Comparison of ENCODE assay signal across 10 cellular contexts in the genomic region with DNA sequence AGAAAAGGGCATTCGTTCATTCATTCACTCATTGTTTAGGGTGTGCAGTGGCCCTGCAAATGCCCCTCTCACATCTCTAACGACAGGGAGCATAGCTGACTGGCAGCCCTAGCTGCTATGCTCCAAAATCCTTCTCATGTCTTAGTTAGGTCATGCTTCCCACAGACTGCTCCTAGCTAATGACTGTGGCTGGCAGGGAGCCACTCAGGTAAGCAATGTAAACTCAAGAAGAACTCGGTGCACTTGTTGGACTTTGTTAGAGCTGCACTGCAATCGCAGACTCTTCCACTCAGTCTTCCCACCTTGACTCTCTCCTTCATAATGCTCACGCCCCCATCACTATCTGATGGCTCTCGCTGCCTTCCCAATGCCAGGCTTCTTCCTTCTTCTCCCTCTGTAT. TPM values are rescaled to one million over a fixed set of nuclear protein-coding genes. Genes with fewer than 3 reads are reported as not detected.
DNase-seq lines count a peak whose midpoint lies in the region; ATAC-seq and TF ChIP-seq lines count a peak whose summit lies in the region.
"Had no signal": no experiment of that assay in that cellular context is flagged by ENCODE, and none has a peak within 500 bp of the region (broad histone marks: within the 10 kb centered on the region; RNA-seq: fewer than 3 reads in every experiment).

No MANE protein-coding gene starts in this region.

- H3F3A ChIP-seq in MM.1S (ENCODE audit: insufficient read depth, low read length): no peaks in the 10 kb centered on the region

- H2BK5ac ChIP-seq in neuronal stem cell (ENCODE audit: low read length): no peak overlapping the region

- no peak overlapping the region for H2AK5ac ChIP-seq in neuronal stem cell (ENCODE audit: low read depth, low read length)

- no peak overlapping the region for H2BK12ac ChIP-seq in neuronal stem cell (ENCODE audit: low read length)

- H3K4me2 ChIP-seq in MM.1S (ENCODE audit: low read depth, low read length) (peak overlapping the region; percentile 79), neuronal stem cell (ENCODE audit: insufficient read depth, low read length, poor library complexity, severe bottlenecking) (no peak overlapping the region)

- H4K20me1 ChIP-seq in MM.1S (ENCODE audit: insufficient read depth, low read length): no peaks in the 10 kb centered on the region

- H3K23ac ChIP-seq in neuronal stem cell (ENCODE audit: low read depth, low read length, poor library complexity): no peak overlapping the region

- peaks cover 2 to 6% of the 10 kb centered on the region in 2 donors for H3K27me3 Mint-ChIP-seq in CD8-positive, alpha-beta memory T cell
- H3K27me3 Mint-ChIP-seq in dendritic cell treated with granulocyte-macrophage colony-stimulating factor and Interleukin-4, amounts not matched to agents 40 ng/mL and 50 ng/mL, for 4 days: no peaks in the 10 kb centered on the region
- peaks cover 15% of the 10 kb centered on the region for H3K27me3 Mint-ChIP-seq in activated CD8-positive, alpha-beta memory T cell treated with anti-CD3 and anti-CD28 coated beads, Interleukin-2, amount 10 ng/mL, durations not matched to agents 7 days and 5 days

- H3K4me3 ChIP-seq in CD8-positive, alpha-beta memory T cell (ENCODE audit: low read length): peak overlapping the region; percentile 37
- H3K4me3 ChIP-seq in MM.1S (ENCODE audit: low read length): peak overlapping the region; percentile 50
- no peak overlapping the region for H3K4me3 ChIP-seq in neuronal stem cell (ENCODE audit: low read length in 2 of 2)

- peaks cover 0 to 3% (median 0%) of the 10 kb centered on the region in 3 donors for H3K36me3 Mint-ChIP-seq in CD8-positive, alpha-beta memory T cell
- H3K36me3 Mint-ChIP-seq in dendritic cell treated with granulocyte-macrophage colony-stimulating factor and Interleukin-4, amounts not matched to agents 40 ng/mL and 50 ng/mL, for 4 days (ENCODE audit: low read depth): no peaks in the 10 kb centered on the region
- H3K36me3 Mint-ChIP-seq in activated CD8-positive, alpha-beta memory T cell treated with anti-CD3 and anti-CD28 coated beads, Interleukin-2, amount 10 ng/mL, durations not matched to agents 7 days and 5 days: peaks cover 1% of the 10 kb centered on the region

- H3K9ac ChIP-seq in MM.1S (ENCODE audit: low read length): peak overlapping the region; percentile 14; the same call in 1 of the 2 replicates
- H3K9ac ChIP-seq in neuronal stem cell (ENCODE audit: low read depth, low read length, poor library complexity): no peak overlapping the region

- no peak for DNase-seq in CD8-positive, alpha-beta memory T cell
- DNase-seq in MM.1S (no peak), neuronal stem cell (ENCODE audit: low spot score) (no peak), NAMALWA (ENCODE audit: low spot score) (no peak)
- DNase-seq in activated CD8-positive, alpha-beta memory T cell treated with anti-CD3 and anti-CD28 coated beads, Interleukin-2, amount 10 ng/mL, durations not matched to agents 7 days and 5 days: no peak
- DNase-seq in effector CD8-positive, alpha-beta T cell (lab: John Stamatoyannopoulos, UW): no peak
- DNase-seq: NCI-H524 treated with DMSO at 0.1 percent for 48 hours had no signal

- peaks cover 6% of the 10 kb centered on the region for H3K4me1 ChIP-seq in CD8-positive, alpha-beta memory T cell (ENCODE audit: insufficient read depth, low read length)
- H3K4me1 ChIP-seq in MM.1S (ENCODE audit: low read length) (peaks cover 5% of the 10 kb centered on the region), neuronal stem cell (ENCODE audit: control insufficient read depth in 2 of 2, insufficient read depth in 1 of 2, low read depth in 1 of 2, low read length in 2 of 2) (no peaks in the 10 kb centered on the region)

- no peak overlapping the region for H3K18ac ChIP-seq in neuronal stem cell (ENCODE audit: low read length)

- CTCF ChIA-PET in CD8-positive, alpha-beta memory T cell (lab: Charles Lee): interaction anchor here (0.6 to 2.9 kb wide), 25 partner anchors 9 to 700 kb away, joined by 3 to 22 read pairs (median 5); partner anchors contain the start of gene EPHB6
- CTCF ChIA-PET in activated CD8-positive, alpha-beta memory T cell treated with anti-CD3 and anti-CD28 coated beads, Interleukin-2, amount 10 ng/mL, durations not matched to agents 7 days and 5 days (lab: Charles Lee): interaction anchor here (0.8 to 12.1 kb wide), 28 partner anchors 8 to 703 kb away, joined by 3 to 276 read pairs (median 4); partner anchors contain the start of genes EPHB6 and TAS2R40

- no peak overlapping the region for H3K14ac ChIP-seq in neuronal stem cell (ENCODE audit: low read length)

- peaks cover 5 to 11% (median 10%) of the 10 kb centered on the region in 3 donors for H3K4me1 Mint-ChIP-seq in CD8-positive, alpha-beta memory T cell
- H3K4me1 Mint-ChIP-seq in dendritic cell treated with granulocyte-macrophage colony-stimulating factor and Interleukin-4, amounts not matched to agents 40 ng/mL and 50 ng/mL, for 4 days (ENCODE audit: low read depth): peaks cover 9% of the 10 kb centered on the region
- H3K4me1 Mint-ChIP-seq in activated CD8-positive, alpha-beta memory T cell treated with anti-CD3 and anti-CD28 coated beads, Interleukin-2, amount 10 ng/mL, durations not matched to agents 7 days and 5 days: peaks cover 9% of the 10 kb centered on the region

- intact Hi-C loops in dendritic cell treated with granulocyte-macrophage colony-stimulating factor and Interleukin-4, amounts not matched to agents 40 ng/mL and 50 ng/mL, for 4 days (cut with micrococcal nuclease): loop anchor here (1.0 to 10.0 kb wide), 5 partner anchors 94 to 371 kb away; no protein-coding TSS in a partner anchor

- no peaks in the 10 kb centered on the region for H3K27me3 ChIP-seq in CD8-positive, alpha-beta memory T cell (ENCODE audit: insufficient read depth, low read length, poor library complexity, severe bottlenecking)
- H3K27me3 ChIP-seq in MM.1S (replicated peaks; ENCODE audit: insufficient read depth, low read length) (no peaks in the 10 kb centered on the region), neuronal stem cell (ENCODE audit: control insufficient read depth in 3 of 3, insufficient read depth in 3 of 3, low read depth in 1 of 3, low read length in 3 of 3) (no peaks in the 10 kb centered on the region)

- POLR2A ChIA-PET in CD8-positive, alpha-beta memory T cell (lab: Charles Lee): no interaction called here

- WGBS in neuronal stem cell (ENCODE audit: extremely low coverage in 2 of 2, insufficient read length in 2 of 2, insufficient replicate concordance in 1 of 2), 2 donors: no CpG with 5 or more reads among the region's 6 CpGs

- no peak for TF ChIP-seq CTCF in MM.1S (IDR thresholded peaks at IDR 0.05; ENCODE audit: low read length)

- ATAC-seq in activated CD8-positive, alpha-beta memory T cell treated with anti-CD3 and anti-CD28 coated beads, Interleukin-2, amount 10 ng/mL, durations not matched to agents 7 days and 5 days: no peak
- no peak for ATAC-seq in GM21786 (IDR thresholded peaks at IDR 0.05; ENCODE audit: unreplicated experiment)

- H3K79me1 ChIP-seq in neuronal stem cell (ENCODE audit: low read depth, low read length): no peaks in the 10 kb centered on the region

- peak overlapping the region in 1 of 8 donors; percentile 93 for H3K27ac Mint-ChIP-seq in CD8-positive, alpha-beta memory T cell
- H3K27ac Mint-ChIP-seq in dendritic cell treated with granulocyte-macrophage colony-stimulating factor and Interleukin-4, amounts not matched to agents 40 ng/mL and 50 ng/mL, for 4 days: peak overlapping the region; percentile 28
- no peak overlapping the region for H3K27ac Mint-ChIP-seq in activated CD8-positive, alpha-beta memory T cell treated with anti-CD3 and anti-CD28 coated beads, Interleukin-2, amount 10 ng/mL, durations not matched to agents 7 days and 5 days

- no peak overlapping the region for H2BK120ac ChIP-seq in neuronal stem cell (ENCODE audit: low read depth, low read length)

- no peak overlapping the region for H3K4ac ChIP-seq in neuronal stem cell (ENCODE audit: low read length)

- H3K79me2 ChIP-seq in MM.1S (ENCODE audit: low read length): no peaks in the 10 kb centered on the region

- H3K9me3 Mint-ChIP-seq in CD8-positive, alpha-beta memory T cell: peaks cover 0 to 2% (median 0%) of the 10 kb centered on the region in 5 donors
- no peaks in the 10 kb centered on the region for H3K9me3 Mint-ChIP-seq in dendritic cell treated with granulocyte-macrophage colony-stimulating factor and Interleukin-4, amounts not matched to agents 40 ng/mL and 50 ng/mL, for 4 days
- no peaks in the 10 kb centered on the region for H3K9me3 Mint-ChIP-seq in activated CD8-positive, alpha-beta memory T cell treated with anti-CD3 and anti-CD28 coated beads, Interleukin-2, amount 10 ng/mL, durations not matched to agents 7 days and 5 days (ENCODE audit: low read depth)

- H3K9me3 ChIP-seq in CD8-positive, alpha-beta memory T cell (ENCODE audit: low read length): no peaks in the 10 kb centered on the region
- no peaks in the 10 kb centered on the region for H3K9me3 ChIP-seq in MM.1S (replicated peaks; ENCODE audit: insufficient read depth, low read length)
- no peaks in the 10 kb centered on the region for H3K9me3 ChIP-seq in neuronal stem cell (replicated peaks in 1 of 2; ENCODE audit: control insufficient read depth in 2 of 2, insufficient read depth in 1 of 2, low read depth in 1 of 2, low read length in 2 of 2)

- H2AFZ ChIP-seq in MM.1S (ENCODE audit: low read length) (peak overlapping the region; percentile 89), neuronal stem cell (ENCODE audit: low read length) (peak overlapping the region; percentile 82)

- no peak overlapping the region for H2BK15ac ChIP-seq in neuronal stem cell (ENCODE audit: low read length)

- no peak overlapping the region for H3K27ac ChIP-seq in CD8-positive, alpha-beta memory T cell (ENCODE audit: low read depth, low read length)
- H3K27ac ChIP-seq in MM.1S (ENCODE audit: low read length) (no peak overlapping the region), neuronal stem cell (replicated peaks; ENCODE audit: low read length) (no peak overlapping the region)

- H4K8ac ChIP-seq in neuronal stem cell (ENCODE audit: low read depth, low read length): no peak overlapping the region

- peak overlapping the region in 6 of 7 donors; percentile 80 to 88 (median 85) for H3K4me3 Mint-ChIP-seq in CD8-positive, alpha-beta memory T cell
- H3K4me3 Mint-ChIP-seq in dendritic cell treated with granulocyte-macrophage colony-stimulating factor and Interleukin-4, amounts not matched to agents 40 ng/mL and 50 ng/mL, for 4 days: peak overlapping the region; percentile 71
- H3K4me3 Mint-ChIP-seq in activated CD8-positive, alpha-beta memory T cell treated with anti-CD3 and anti-CD28 coated beads, Interleukin-2, amount 10 ng/mL, durations not matched to agents 7 days and 5 days: no peak overlapping the region

- H4K91ac ChIP-seq in neuronal stem cell (ENCODE audit: low read depth, low read length, poor library complexity): no peak overlapping the region

- H3K36me3 ChIP-seq in CD8-positive, alpha-beta memory T cell (ENCODE audit: insufficient read depth, low read length): no peaks in the 10 kb centered on the region
- H3K36me3 ChIP-seq in MM.1S (replicated peaks; ENCODE audit: insufficient read depth, low read length) (no peaks in the 10 kb centered on the region), neuronal stem cell (replicated peaks in 1 of 2; ENCODE audit: control insufficient read depth in 2 of 2, insufficient read depth in 2 of 2, low read length in 2 of 2) (no peaks in the 10 kb centered on the region)

- no peaks in the 10 kb centered on the region for H3K9me2 ChIP-seq in MM.1S (replicated peaks; ENCODE audit: insufficient read depth, low read length)

RNA-seq across cellular contexts. Expression of gene OR9A2, which starts 24.1 kb away (rescaled TPM):
- not detected for total RNA-seq in CD8-positive, alpha-beta memory T cell
- polyA plus RNA-seq in CD8-positive, alpha-beta memory T cell: not detected
- not detected for polyA plus RNA-seq in neuronal stem cell (2013, experiment 1 of 2)
- not detected for polyA plus RNA-seq in neuronal stem cell (2013, experiment 2 of 2)
- total RNA-seq in activated CD8-positive, alpha-beta memory T cell treated with anti-CD3 and anti-CD28 coated beads, Interleukin-2, amount 10 ng/mL, durations not matched to agents 7 days and 5 days: not detected
- total RNA-seq: mesenteric fat pad had no signal

RNA-seq across cellular contexts. Expression of gene KEL, which starts 40.7 kb away (rescaled TPM):
- under 1 TPM in 1 of 2 experiments, not detected in 1; 0.20 TPM for total RNA-seq in CD8-positive, alpha-beta memory T cell
- not detected for polyA plus RNA-seq in CD8-positive, alpha-beta memory T cell
- 0.14 TPM for polyA plus RNA-seq in neuronal stem cell (2013, experiment 1 of 2)
- 0.11 TPM for polyA plus RNA-seq in neuronal stem cell (2013, experiment 2 of 2)
- under 1 TPM; 0.16 to 0.70 TPM for total RNA-seq in activated CD8-positive, alpha-beta memory T cell treated with anti-CD3 and anti-CD28 coated beads, Interleukin-2, amount 10 ng/mL, durations not matched to agents 7 days and 5 days
- total RNA-seq: mesenteric fat pad had no signal

RNA-seq across cellular contexts. Expression of gene OR6V1, which starts 49.3 kb away (rescaled TPM):
- total RNA-seq in CD8-positive, alpha-beta memory T cell: not detected
- not detected for polyA plus RNA-seq in CD8-positive, alpha-beta memory T cell
- polyA plus RNA-seq in neuronal stem cell (2013, experiment 1 of 2): not detected
- not detected for polyA plus RNA-seq in neuronal stem cell (2013, experiment 2 of 2)
- total RNA-seq in activated CD8-positive, alpha-beta memory T cell treated with anti-CD3 and anti-CD28 coated beads, Interleukin-2, amount 10 ng/mL, durations not matched to agents 7 days and 5 days: not detected
- total RNA-seq: mesenteric fat pad had no signal

Comparison
In these comparisons a context has a peak if more than half of its experiments do, and no peak if none do; other contexts are left out.
1. H3K4me3 ChIP-seq: peak in CD8-positive, alpha-beta memory T cell (single experiment) and MM.1S (single experiment); none in neuronal stem cell (0 of 2).